Comparison of ENCODE assay signal across 1 cellular context in genomic region chr17:79830303-79830702, GRCh38.
TF ChIP-seq lines count a peak whose summit lies in the region.

No MANE protein-coding gene starts in this region.

TF ChIP-seq in WTC11, 78 proteins besides CTCF, POLR2A, EP300 and RAD21:
- TF ChIP-seq NR2C2 (CRISPR knock-in tag; IDR thresholded peaks at IDR 0.05) (no peak), ZNF671 (CRISPR knock-in tag; IDR thresholded peaks at IDR 0.05) (no peak), GABPB1 (CRISPR knock-in tag; IDR thresholded peaks at IDR 0.05) (no peak), MYBL2 (CRISPR knock-in tag; IDR thresholded peaks at IDR 0.05) (no peak), JAZF1 (CRISPR knock-in tag; IDR thresholded peaks at IDR 0.05) (no peak), GTF2I (CRISPR knock-in tag; conservative IDR thresholded peaks at IDR 0.05) (no peak), CREB1 (CRISPR knock-in tag; IDR thresholded peaks at IDR 0.05) (no peak), MXD4 (CRISPR knock-in tag; IDR thresholded peaks at IDR 0.05; ENCODE audit: borderline replicate concordance) (no peak), ERG (CRISPR knock-in tag; IDR thresholded peaks at IDR 0.05) (no peak), ATF1 (CRISPR knock-in tag; IDR thresholded peaks at IDR 0.05) (no peak), TEAD1 (CRISPR knock-in tag; IDR thresholded peaks at IDR 0.05) (no peak), NFYB (CRISPR knock-in tag; conservative IDR thresholded peaks at IDR 0.05; ENCODE audit: low read depth) (no peak)
- TF ChIP-seq, protein P1, sequence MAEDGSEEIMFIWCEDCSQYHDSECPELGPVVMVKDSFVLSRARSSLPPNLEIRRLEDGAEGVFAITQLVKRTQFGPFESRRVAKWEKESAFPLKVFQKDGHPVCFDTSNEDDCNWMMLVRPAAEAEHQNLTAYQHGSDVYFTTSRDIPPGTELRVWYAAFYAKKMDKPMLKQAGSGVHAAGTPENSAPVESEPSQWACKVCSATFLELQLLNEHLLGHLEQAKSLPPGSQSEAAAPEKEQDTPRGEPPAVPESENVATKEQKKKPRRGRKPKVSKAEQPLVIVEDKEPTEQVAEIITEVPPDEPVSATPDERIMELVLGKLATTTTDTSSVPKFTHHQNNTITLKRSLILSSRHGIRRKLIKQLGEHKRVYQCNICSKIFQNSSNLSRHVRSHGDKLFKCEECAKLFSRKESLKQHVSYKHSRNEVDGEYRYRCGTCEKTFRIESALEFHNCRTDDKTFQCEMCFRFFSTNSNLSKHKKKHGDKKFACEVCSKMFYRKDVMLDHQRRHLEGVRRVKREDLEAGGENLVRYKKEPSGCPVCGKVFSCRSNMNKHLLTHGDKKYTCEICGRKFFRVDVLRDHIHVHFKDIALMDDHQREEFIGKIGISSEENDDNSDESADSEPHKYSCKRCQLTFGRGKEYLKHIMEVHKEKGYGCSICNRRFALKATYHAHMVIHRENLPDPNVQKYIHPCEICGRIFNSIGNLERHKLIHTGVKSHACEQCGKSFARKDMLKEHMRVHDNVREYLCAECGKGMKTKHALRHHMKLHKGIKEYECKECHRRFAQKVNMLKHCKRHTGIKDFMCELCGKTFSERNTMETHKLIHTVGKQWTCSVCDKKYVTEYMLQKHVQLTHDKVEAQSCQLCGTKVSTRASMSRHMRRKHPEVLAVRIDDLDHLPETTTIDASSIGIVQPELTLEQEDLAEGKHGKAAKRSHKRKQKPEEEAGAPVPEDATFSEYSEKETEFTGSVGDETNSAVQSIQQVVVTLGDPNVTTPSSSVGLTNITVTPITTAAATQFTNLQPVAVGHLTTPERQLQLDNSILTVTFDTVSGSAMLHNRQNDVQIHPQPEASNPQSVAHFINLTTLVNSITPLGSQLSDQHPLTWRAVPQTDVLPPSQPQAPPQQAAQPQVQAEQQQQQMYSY (CRISPR knock-in tag; IDR thresholded peaks at IDR 0.05): no peak
- TF ChIP-seq, protein P2, sequence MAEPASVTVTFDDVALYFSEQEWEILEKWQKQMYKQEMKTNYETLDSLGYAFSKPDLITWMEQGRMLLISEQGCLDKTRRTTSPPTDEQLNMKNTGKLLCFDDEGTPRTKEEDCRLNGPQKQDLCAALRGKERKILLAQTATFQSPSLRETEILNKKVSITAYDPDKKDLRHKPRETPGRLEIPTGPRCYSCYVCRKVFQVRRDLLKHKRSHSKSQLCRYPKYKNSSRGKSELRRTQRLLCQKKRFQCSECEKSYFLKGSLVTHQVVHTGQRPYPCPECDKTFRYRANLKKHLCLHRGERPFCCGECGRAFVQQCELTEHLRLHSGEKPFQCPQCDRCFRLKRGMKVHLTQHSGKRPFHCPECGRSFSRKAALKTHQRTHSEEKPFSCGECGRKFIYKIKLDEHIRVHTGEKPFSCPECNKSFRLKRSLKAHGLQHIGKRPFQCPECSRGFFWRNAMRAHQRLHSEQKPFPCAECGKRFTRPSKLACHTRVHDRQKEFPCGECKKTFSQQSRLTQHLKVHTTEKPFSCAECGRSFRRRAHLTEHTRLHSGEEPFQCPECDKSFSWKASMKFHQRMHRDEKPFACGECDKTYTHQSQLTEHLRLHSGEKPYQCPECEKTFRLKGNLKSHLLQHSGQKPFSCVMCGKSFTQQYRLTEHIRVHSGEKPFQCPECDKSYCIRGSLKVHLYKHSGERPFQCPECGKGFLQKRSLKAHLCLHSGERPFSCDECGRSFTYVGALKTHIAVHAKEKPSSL (CRISPR knock-in tag; conservative IDR thresholded peaks at IDR 0.05): no peak
